In the genomic region with DNA sequence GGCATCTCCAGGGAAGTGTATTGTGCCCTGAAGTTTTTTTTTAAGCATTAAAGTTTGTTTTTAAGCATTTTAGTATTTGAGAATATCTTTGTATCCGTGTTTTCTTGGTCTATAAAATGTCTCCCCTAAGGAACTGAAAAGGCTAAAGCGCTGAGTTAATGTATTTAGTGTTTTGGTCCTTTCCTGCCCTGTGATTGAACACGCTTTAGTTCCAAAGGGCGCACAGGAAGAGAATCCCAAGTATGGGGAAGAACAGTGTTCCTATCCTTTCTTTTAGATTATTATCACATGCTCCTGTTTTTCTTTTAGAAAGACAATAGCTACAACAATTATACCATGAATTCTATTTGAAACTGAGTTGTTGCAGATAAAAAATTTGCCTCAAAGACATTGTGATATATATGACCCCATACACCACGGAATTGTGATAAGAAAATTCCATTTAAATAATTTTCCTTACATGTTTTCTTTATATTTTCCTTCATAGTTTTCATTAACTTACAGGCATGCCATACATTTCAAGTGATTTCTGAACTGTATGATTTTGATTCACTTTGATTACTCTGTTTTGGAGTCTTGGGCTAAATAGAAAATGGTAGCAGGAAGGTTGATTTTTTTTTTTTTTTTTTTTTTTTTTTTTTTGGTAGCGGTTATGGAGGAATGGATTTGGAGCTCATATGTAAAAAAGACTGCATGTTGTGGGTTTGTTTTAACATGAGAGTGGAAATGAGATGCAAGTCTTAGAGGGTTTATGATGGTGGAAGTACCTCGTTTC, we compare ENCODE assay signal across 1 cellular context.
A peak's percentile ranks its signal among the peaks of the same experiment; 100 is the strongest.
TF ChIP-seq lines count a peak whose summit lies in the region.

No MANE protein-coding gene starts in this region.

TF ChIP-seq in HepG2, 621 proteins besides CTCF, POLR2A, EP300 and RAD21 (continues in another document):
- TF ChIP-seq, protein P1, sequence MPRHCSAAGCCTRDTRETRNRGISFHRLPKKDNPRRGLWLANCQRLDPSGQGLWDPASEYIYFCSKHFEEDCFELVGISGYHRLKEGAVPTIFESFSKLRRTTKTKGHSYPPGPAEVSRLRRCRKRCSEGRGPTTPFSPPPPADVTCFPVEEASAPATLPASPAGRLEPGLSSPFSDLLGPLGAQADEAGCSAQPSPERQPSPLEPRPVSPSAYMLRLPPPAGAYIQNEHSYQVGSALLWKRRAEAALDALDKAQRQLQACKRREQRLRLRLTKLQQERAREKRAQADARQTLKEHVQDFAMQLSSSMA (CRISPR knock-in tag; IDR thresholded peaks at IDR 0.05) = no peak
- no peak for TF ChIP-seq THYN1 (CRISPR knock-in tag; IDR thresholded peaks at IDR 0.05; ENCODE audit: borderline replicate concordance, low read depth)
- TF ChIP-seq LRRFIP1 (CRISPR knock-in tag; conservative IDR thresholded peaks at IDR 0.05) = no peak
- TF ChIP-seq ZNF740 (CRISPR knock-in tag; IDR thresholded peaks at IDR 0.05) = no peak
- TF ChIP-seq HNRNPL (IDR thresholded peaks at IDR 0.05; ENCODE audit: low read depth, low read length) = no peak
- TF ChIP-seq, protein P2, sequence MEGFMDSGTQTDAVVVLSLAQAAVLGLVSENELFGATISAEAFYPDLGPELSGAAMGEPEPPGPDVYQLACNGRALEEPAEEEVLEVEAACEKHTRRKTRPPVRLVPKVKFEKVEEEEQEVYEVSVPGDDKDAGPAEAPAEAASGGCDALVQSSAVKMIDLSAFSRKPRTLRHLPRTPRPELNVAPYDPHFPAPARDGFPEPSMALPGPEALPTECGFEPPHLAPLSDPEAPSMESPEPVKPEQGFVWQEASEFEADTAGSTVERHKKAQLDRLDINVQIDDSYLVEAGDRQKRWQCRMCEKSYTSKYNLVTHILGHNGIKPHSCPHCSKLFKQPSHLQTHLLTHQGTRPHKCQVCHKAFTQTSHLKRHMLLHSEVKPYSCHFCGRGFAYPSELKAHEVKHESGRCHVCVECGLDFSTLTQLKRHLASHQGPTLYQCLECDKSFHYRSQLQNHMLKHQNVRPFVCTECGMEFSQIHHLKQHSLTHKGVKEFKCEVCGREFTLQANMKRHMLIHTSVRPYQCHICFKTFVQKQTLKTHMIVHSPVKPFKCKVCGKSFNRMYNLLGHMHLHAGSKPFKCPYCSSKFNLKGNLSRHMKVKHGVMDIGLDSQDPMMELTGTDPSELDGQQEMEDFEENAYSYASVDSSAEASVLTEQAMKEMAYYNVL (CRISPR knock-in tag; IDR thresholded peaks at IDR 0.05; ENCODE audit: borderline replicate concordance) = no peak
- no peak for TF ChIP-seq MYC (CRISPR knock-in tag; IDR thresholded peaks at IDR 0.05; ENCODE audit: borderline replicate concordance)
- no peak for TF ChIP-seq MBNL3 (CRISPR knock-in tag; conservative IDR thresholded peaks at IDR 0.05)
- no peak for TF ChIP-seq ZNF850 (CRISPR knock-in tag; conservative IDR thresholded peaks at IDR 0.05)
- peak in 1 of 2 experiments; percentile 4; a peak in 1 of 4 replicates for TF ChIP-seq MAFK (conservative IDR thresholded peaks at IDR 0.05 in 1 of 2, IDR thresholded peaks at IDR 0.05 in 1 of 2; ENCODE audit: low read length in 2 of 2)
- TF ChIP-seq ZNF549 (CRISPR knock-in tag; IDR thresholded peaks at IDR 0.05) = peak; percentile 72; the same call in 1 of the 2 replicates
- TF ChIP-seq ZNF160 (CRISPR knock-in tag; IDR thresholded peaks at IDR 0.05) = no peak
- TF ChIP-seq HNF4A (CRISPR knock-in tag; IDR thresholded peaks at IDR 0.05) = 0 out of 2 replicates have a peak, but pooled peaks have one; percentile 18
- TF ChIP-seq ZNF558 (CRISPR knock-in tag; IDR thresholded peaks at IDR 0.05; ENCODE audit: borderline replicate concordance) = no peak
- no peak for TF ChIP-seq HNRNPLL (IDR thresholded peaks at IDR 0.05; ENCODE audit: low read depth, low read length, poor library complexity, severe bottlenecking)
- TF ChIP-seq, protein P3, sequence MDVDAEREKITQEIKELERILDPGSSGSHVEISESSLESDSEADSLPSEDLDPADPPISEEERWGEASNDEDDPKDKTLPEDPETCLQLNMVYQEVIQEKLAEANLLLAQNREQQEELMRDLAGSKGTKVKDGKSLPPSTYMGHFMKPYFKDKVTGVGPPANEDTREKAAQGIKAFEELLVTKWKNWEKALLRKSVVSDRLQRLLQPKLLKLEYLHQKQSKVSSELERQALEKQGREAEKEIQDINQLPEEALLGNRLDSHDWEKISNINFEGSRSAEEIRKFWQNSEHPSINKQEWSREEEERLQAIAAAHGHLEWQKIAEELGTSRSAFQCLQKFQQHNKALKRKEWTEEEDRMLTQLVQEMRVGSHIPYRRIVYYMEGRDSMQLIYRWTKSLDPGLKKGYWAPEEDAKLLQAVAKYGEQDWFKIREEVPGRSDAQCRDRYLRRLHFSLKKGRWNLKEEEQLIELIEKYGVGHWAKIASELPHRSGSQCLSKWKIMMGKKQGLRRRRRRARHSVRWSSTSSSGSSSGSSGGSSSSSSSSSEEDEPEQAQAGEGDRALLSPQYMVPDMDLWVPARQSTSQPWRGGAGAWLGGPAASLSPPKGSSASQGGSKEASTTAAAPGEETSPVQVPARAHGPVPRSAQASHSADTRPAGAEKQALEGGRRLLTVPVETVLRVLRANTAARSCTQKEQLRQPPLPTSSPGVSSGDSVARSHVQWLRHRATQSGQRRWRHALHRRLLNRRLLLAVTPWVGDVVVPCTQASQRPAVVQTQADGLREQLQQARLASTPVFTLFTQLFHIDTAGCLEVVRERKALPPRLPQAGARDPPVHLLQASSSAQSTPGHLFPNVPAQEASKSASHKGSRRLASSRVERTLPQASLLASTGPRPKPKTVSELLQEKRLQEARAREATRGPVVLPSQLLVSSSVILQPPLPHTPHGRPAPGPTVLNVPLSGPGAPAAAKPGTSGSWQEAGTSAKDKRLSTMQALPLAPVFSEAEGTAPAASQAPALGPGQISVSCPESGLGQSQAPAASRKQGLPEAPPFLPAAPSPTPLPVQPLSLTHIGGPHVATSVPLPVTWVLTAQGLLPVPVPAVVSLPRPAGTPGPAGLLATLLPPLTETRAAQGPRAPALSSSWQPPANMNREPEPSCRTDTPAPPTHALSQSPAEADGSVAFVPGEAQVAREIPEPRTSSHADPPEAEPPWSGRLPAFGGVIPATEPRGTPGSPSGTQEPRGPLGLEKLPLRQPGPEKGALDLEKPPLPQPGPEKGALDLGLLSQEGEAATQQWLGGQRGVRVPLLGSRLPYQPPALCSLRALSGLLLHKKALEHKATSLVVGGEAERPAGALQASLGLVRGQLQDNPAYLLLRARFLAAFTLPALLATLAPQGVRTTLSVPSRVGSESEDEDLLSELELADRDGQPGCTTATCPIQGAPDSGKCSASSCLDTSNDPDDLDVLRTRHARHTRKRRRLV (CRISPR knock-in tag; IDR thresholded peaks at IDR 0.05) = no peak
- TF ChIP-seq HNF4G (IDR thresholded peaks at IDR 0.05; ENCODE audit: borderline replicate concordance, low read depth, low read length) = 0 out of 2 replicates have a peak, but pooled peaks have one; percentile 14
- no peak for TF ChIP-seq HNF4G (CRISPR knock-in tag; IDR thresholded peaks at IDR 0.05; ENCODE audit: borderline replicate concordance, low read depth)
- no peak for TF ChIP-seq ZNF776 (CRISPR knock-in tag; IDR thresholded peaks at IDR 0.05)
- peak; percentile 30; the same call in 1 of the 2 replicates for TF ChIP-seq SAP130 (CRISPR knock-in tag; IDR thresholded peaks at IDR 0.05; ENCODE audit: low read depth)
- TF ChIP-seq, protein P4, sequence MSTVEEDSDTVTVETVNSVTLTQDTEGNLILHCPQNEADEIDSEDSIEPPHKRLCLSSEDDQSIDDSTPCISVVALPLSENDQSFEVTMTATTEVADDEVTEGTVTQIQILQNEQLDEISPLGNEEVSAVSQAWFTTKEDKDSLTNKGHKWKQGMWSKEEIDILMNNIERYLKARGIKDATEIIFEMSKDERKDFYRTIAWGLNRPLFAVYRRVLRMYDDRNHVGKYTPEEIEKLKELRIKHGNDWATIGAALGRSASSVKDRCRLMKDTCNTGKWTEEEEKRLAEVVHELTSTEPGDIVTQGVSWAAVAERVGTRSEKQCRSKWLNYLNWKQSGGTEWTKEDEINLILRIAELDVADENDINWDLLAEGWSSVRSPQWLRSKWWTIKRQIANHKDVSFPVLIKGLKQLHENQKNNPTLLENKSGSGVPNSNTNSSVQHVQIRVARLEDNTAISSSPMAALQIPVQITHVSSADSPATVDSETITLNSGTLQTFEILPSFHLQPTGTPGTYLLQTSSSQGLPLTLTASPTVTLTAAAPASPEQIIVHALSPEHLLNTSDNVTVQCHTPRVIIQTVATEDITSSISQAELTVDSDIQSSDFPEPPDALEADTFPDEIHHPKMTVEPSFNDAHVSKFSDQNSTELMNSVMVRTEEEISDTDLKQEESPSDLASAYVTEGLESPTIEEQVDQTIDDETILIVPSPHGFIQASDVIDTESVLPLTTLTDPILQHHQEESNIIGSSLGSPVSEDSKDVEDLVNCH (CRISPR knock-in tag; IDR thresholded peaks at IDR 0.05) = no peak
- no peak for TF ChIP-seq ZNF577 (CRISPR knock-in tag; IDR thresholded peaks at IDR 0.05; ENCODE audit: borderline replicate concordance, low read depth)
- no peak for TF ChIP-seq ZFP36 (IDR thresholded peaks at IDR 0.05; ENCODE audit: borderline replicate concordance, low read depth, low read length, partially characterized antibody)
- no peak for TF ChIP-seq CEBPG (CRISPR knock-in tag; IDR thresholded peaks at IDR 0.05)
- no peak for TF ChIP-seq RFXAP (CRISPR knock-in tag; IDR thresholded peaks at IDR 0.05; ENCODE audit: borderline replicate concordance)
- TF ChIP-seq ARNT (IDR thresholded peaks at IDR 0.05) = no peak
- no peak for TF ChIP-seq CC2D1A (CRISPR knock-in tag; IDR thresholded peaks at IDR 0.05)
- TF ChIP-seq NAIF1 (CRISPR knock-in tag; IDR thresholded peaks at IDR 0.05; ENCODE audit: borderline replicate concordance) = no peak
- TF ChIP-seq, protein P5, sequence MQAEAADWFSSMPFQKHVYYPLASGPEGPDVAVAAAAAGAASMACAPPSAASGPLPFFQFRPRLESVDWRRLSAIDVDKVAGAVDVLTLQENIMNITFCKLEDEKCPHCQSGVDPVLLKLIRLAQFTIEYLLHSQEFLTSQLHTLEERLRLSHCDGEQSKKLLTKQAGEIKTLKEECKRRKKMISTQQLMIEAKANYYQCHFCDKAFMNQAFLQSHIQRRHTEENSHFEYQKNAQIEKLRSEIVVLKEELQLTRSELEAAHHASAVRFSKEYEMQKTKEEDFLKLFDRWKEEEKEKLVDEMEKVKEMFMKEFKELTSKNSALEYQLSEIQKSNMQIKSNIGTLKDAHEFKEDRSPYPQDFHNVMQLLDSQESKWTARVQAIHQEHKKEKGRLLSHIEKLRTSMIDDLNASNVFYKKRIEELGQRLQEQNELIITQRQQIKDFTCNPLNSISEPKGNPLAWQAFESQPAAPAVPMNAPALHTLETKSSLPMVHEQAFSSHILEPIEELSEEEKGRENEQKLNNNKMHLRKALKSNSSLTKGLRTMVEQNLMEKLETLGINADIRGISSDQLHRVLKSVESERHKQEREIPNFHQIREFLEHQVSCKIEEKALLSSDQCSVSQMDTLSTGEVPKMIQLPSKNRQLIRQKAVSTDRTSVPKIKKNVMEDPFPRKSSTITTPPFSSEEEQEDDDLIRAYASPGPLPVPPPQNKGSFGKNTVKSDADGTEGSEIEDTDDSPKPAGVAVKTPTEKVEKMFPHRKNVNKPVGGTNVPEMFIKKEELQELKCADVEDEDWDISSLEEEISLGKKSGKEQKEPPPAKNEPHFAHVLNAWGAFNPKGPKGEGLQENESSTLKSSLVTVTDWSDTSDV (CRISPR knock-in tag; IDR thresholded peaks at IDR 0.05) = no peak
